Comparison of ENCODE assay signal across 8 cellular contexts in genomic region chr4:77156533-77156911, GRCh38. TPM values are rescaled to one million over a fixed set of nuclear protein-coding genes. Genes with fewer than 3 reads are reported as not detected.
DNase-seq lines count a peak whose midpoint lies in the region; ATAC-seq, FAIRE-seq and TF ChIP-seq lines count a peak whose summit lies in the region.

No MANE protein-coding gene starts in this region.

- H3K27me3 ChIP-seq in prostate gland (replicated peaks; ENCODE audit: insufficient read depth), result no peaks in the 10 kb centered on the region

- H3K4me1 ChIP-seq in prostate gland (replicated peaks), result no peaks in the 10 kb centered on the region

- H3K27ac ChIP-seq in prostate gland, result peak overlapping the region; percentile 96 to 99

- FAIRE-seq in urothelium cell line (lab: Jason Lieb, UNC), result peak; percentile 86

- H3K9me3 ChIP-seq in prostate gland, result no peaks in the 10 kb centered on the region

- 0% methylated on average over 17 of the region's 17 CpGs for WGBS in prostate gland

- peak; percentile 87 for TF ChIP-seq POLR2A in prostate gland (IDR thresholded peaks at IDR 0.05)

- TF ChIP-seq CTCF in GM13976 (IDR thresholded peaks at IDR 0.05; ENCODE audit: borderline replicate concordance, control extremely low read depth, extremely low read depth, insufficient read depth, missing control alignments), result no peak
- TF ChIP-seq CTCF in prostate gland (IDR thresholded peaks at IDR 0.05), result no peak

- intact Hi-C loops in left ventricle myocardium superior (cut with micrococcal nuclease) (loop anchor here (10.0 kb wide), 1 partner anchor 52 kb away; no protein-coding TSS in a partner anchor), prostate gland (cut with DNase I) (no loop called here)

- H3K4me3 ChIP-seq in prostate gland, result peak overlapping the region; percentile 83 to 100

- in situ Hi-C loops in GM13976 (cut with MboI; ENCODE audit: low sequenced_read_pairs, unreplicated experiment), result no loop called here

- DNase-seq in GM13976 (ENCODE audit: low spot score) (peak; percentile 94), NCI-H1417 treated with DMSO at 0.1 percent for 48 hours (lab: John Stamatoyannopoulos, UW) (peak; percentile 97), SW 1271 (lab: John Stamatoyannopoulos, UW) (peak; percentile 92 to 98), anterior cingulate cortex (lab: John Stamatoyannopoulos, UW) (peak in 57 of 58 donors; percentile 83 to 99 (median 96)), left ventricle myocardium superior (peak; percentile 89), prostate gland (ENCODE audit: low spot score) (peak; percentile 99), urothelium cell line (ENCODE audit: low spot score) (peak; percentile 98)

- ATAC-seq in HG02798 (IDR thresholded peaks at IDR 0.05; ENCODE audit: poor library complexity, unreplicated experiment) (peak; percentile 92), left ventricle myocardium superior (peak; percentile 97)

- H3K36me3 ChIP-seq in prostate gland, result no peaks in the 10 kb centered on the region

RNA-seq across cellular contexts. Expression of gene CCNG2, which starts 0.5 kb away (rescaled TPM):
- 10.3 TPM for total RNA-seq in left ventricle myocardium superior
- 100 to 1,000 TPM in 1 of 2 donors, 10 to 100 TPM in 1; 61.3 to 106 TPM for total RNA-seq in prostate gland

Comparison
In these comparisons a context has a peak if more than half of its experiments do, and no peak if none do; other contexts are left out.
1. Peak in every context shown above with its lines: DNase-seq, ATAC-seq, H3K4me3 ChIP-seq and H3K27ac ChIP-seq.